1 cellular context compared by ENCODE assay signal in the genomic region with DNA sequence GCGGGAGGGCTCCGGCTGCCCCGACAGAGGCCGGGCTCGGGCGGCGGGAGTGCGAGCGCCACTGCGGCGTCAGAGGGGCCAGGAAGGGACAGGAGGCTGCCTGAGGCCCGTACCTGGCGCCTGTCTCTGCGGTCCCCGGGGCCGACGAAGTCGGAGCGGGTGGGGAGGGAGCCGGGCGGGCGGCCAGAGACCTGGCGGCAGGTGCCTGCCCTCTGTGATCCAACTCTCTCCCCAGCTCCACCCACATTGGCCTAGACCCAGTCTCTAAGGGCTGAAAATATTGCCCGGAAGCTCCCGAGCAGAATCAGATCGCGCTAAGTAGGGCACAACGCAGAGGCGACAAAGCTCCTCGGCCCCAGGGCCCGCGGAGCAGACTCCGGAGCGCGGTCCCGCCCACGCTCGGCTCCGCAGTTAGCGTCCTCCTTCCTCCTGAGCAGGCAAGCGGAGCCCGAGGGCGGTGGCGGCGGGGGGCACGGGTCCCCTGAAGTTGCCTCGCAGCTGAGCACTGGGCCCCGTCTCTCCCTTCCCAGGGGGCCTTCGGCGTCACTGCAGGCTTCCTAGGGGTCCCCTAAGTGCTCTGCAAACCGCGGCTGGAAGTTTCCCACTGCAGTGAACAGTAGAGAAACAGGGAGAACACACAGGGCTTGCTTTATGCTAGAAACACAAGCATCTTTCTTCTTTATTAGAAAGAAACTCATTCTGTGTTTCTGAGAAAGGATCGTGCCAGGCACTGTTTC.
TF ChIP-seq lines count a peak whose summit lies in the region.

A gene (plus strand): TSS at position 307 of the 737 bp plus-strand sequence. CDS start 906 bp downstream, outside the sequence.

TF ChIP-seq in GM12878, 131 proteins besides CTCF, POLR2A, EP300 and RAD21 (continued from another document and continues in another):
- TF ChIP-seq, protein P1, sequence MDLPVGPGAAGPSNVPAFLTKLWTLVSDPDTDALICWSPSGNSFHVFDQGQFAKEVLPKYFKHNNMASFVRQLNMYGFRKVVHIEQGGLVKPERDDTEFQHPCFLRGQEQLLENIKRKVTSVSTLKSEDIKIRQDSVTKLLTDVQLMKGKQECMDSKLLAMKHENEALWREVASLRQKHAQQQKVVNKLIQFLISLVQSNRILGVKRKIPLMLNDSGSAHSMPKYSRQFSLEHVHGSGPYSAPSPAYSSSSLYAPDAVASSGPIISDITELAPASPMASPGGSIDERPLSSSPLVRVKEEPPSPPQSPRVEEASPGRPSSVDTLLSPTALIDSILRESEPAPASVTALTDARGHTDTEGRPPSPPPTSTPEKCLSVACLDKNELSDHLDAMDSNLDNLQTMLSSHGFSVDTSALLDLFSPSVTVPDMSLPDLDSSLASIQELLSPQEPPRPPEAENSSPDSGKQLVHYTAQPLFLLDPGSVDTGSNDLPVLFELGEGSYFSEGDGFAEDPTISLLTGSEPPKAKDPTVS (IDR thresholded peaks at IDR 0.05; ENCODE audit: low read depth, low read length): no peak
- TF ChIP-seq BACH1 (IDR thresholded peaks at IDR 0.05; ENCODE audit: borderline replicate concordance): no peak; the same call in 1 of the 2 replicates
- TF ChIP-seq, protein P2, sequence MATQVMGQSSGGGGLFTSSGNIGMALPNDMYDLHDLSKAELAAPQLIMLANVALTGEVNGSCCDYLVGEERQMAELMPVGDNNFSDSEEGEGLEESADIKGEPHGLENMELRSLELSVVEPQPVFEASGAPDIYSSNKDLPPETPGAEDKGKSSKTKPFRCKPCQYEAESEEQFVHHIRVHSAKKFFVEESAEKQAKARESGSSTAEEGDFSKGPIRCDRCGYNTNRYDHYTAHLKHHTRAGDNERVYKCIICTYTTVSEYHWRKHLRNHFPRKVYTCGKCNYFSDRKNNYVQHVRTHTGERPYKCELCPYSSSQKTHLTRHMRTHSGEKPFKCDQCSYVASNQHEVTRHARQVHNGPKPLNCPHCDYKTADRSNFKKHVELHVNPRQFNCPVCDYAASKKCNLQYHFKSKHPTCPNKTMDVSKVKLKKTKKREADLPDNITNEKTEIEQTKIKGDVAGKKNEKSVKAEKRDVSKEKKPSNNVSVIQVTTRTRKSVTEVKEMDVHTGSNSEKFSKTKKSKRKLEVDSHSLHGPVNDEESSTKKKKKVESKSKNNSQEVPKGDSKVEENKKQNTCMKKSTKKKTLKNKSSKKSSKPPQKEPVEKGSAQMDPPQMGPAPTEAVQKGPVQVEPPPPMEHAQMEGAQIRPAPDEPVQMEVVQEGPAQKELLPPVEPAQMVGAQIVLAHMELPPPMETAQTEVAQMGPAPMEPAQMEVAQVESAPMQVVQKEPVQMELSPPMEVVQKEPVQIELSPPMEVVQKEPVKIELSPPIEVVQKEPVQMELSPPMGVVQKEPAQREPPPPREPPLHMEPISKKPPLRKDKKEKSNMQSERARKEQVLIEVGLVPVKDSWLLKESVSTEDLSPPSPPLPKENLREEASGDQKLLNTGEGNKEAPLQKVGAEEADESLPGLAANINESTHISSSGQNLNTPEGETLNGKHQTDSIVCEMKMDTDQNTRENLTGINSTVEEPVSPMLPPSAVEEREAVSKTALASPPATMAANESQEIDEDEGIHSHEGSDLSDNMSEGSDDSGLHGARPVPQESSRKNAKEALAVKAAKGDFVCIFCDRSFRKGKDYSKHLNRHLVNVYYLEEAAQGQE (IDR thresholded peaks at IDR 0.05; ENCODE audit: low read depth, low read length): no peak
- TF ChIP-seq ZNF384 (IDR thresholded peaks at IDR 0.05; ENCODE audit: borderline replicate concordance, low read depth, low read length): no peak
- no peak for TF ChIP-seq BMI1 (IDR thresholded peaks at IDR 0.05; ENCODE audit: borderline replicate concordance)
- peak; percentile 51; the same call in 1 of the 2 replicates for TF ChIP-seq PML (IDR thresholded peaks at IDR 0.05; ENCODE audit: low read length)
- TF ChIP-seq SUPT20H (IDR thresholded peaks at IDR 0.05; ENCODE audit: borderline replicate concordance, control insufficient read depth, low read depth, low read length): no peak
- TF ChIP-seq, protein P3, sequence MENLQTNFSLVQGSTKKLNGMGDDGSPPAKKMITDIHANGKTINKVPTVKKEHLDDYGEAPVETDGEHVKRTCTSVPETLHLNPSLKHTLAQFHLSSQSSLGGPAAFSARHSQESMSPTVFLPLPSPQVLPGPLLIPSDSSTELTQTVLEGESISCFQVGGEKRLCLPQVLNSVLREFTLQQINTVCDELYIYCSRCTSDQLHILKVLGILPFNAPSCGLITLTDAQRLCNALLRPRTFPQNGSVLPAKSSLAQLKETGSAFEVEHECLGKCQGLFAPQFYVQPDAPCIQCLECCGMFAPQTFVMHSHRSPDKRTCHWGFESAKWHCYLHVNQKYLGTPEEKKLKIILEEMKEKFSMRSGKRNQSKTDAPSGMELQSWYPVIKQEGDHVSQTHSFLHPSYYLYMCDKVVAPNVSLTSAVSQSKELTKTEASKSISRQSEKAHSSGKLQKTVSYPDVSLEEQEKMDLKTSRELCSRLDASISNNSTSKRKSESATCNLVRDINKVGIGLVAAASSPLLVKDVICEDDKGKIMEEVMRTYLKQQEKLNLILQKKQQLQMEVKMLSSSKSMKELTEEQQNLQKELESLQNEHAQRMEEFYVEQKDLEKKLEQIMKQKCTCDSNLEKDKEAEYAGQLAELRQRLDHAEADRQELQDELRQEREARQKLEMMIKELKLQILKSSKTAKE (IDR thresholded peaks at IDR 0.05; ENCODE audit: low read depth, poor library complexity, severe bottlenecking): no peak
- TF ChIP-seq, protein P4, sequence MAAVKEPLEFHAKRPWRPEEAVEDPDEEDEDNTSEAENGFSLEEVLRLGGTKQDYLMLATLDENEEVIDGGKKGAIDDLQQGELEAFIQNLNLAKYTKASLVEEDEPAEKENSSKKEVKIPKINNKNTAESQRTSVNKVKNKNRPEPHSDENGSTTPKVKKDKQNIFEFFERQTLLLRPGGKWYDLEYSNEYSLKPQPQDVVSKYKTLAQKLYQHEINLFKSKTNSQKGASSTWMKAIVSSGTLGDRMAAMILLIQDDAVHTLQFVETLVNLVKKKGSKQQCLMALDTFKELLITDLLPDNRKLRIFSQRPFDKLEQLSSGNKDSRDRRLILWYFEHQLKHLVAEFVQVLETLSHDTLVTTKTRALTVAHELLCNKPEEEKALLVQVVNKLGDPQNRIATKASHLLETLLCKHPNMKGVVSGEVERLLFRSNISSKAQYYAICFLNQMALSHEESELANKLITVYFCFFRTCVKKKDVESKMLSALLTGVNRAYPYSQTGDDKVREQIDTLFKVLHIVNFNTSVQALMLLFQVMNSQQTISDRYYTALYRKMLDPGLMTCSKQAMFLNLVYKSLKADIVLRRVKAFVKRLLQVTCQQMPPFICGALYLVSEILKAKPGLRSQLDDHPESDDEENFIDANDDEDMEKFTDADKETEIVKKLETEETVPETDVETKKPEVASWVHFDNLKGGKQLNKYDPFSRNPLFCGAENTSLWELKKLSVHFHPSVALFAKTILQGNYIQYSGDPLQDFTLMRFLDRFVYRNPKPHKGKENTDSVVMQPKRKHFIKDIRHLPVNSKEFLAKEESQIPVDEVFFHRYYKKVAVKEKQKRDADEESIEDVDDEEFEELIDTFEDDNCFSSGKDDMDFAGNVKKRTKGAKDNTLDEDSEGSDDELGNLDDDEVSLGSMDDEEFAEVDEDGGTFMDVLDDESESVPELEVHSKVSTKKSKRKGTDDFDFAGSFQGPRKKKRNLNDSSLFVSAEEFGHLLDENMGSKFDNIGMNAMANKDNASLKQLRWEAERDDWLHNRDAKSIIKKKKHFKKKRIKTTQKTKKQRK (IDR thresholded peaks at IDR 0.05; ENCODE audit: low read depth, low read length): no peak
- no peak for TF ChIP-seq CBFB (IDR thresholded peaks at IDR 0.05; ENCODE audit: low read depth)
- TF ChIP-seq SIX5 (IDR thresholded peaks at IDR 0.05; ENCODE audit: low read depth, low read length, severe bottlenecking): no peak
- no peak for TF ChIP-seq HDAC2 (IDR thresholded peaks at IDR 0.05)
- TF ChIP-seq CBX5 (IDR thresholded peaks at IDR 0.05; ENCODE audit: low read depth): no peak
- TF ChIP-seq, protein P5, sequence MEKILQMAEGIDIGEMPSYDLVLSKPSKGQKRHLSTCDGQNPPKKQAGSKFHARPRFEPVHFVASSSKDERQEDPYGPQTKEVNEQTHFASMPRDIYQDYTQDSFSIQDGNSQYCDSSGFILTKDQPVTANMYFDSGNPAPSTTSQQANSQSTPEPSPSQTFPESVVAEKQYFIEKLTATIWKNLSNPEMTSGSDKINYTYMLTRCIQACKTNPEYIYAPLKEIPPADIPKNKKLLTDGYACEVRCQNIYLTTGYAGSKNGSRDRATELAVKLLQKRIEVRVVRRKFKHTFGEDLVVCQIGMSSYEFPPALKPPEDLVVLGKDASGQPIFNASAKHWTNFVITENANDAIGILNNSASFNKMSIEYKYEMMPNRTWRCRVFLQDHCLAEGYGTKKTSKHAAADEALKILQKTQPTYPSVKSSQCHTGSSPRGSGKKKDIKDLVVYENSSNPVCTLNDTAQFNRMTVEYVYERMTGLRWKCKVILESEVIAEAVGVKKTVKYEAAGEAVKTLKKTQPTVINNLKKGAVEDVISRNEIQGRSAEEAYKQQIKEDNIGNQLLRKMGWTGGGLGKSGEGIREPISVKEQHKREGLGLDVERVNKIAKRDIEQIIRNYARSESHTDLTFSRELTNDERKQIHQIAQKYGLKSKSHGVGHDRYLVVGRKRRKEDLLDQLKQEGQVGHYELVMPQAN (conservative IDR thresholded peaks at IDR 0.05): peak; percentile 24; the same call in 1 of the 2 replicates
- TF ChIP-seq HCFC1 (IDR thresholded peaks at IDR 0.05; ENCODE audit: low read length): no peak
- TF ChIP-seq, protein P6, sequence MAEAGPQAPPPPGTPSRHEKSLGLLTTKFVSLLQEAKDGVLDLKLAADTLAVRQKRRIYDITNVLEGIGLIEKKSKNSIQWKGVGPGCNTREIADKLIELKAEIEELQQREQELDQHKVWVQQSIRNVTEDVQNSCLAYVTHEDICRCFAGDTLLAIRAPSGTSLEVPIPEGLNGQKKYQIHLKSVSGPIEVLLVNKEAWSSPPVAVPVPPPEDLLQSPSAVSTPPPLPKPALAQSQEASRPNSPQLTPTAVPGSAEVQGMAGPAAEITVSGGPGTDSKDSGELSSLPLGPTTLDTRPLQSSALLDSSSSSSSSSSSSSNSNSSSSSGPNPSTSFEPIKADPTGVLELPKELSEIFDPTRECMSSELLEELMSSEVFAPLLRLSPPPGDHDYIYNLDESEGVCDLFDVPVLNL (IDR thresholded peaks at IDR 0.05; ENCODE audit: low read depth, low read length): no peak
- TF ChIP-seq SMC3 (IDR thresholded peaks at IDR 0.05; ENCODE audit: borderline replicate concordance, low read length): no peak
- TF ChIP-seq EZH2 (IDR thresholded peaks at IDR 0.05; ENCODE audit: borderline replicate concordance, control insufficient read depth, low read depth, low read length): no peak
- peak; percentile 9 for TF ChIP-seq MEF2B (IDR thresholded peaks at IDR 0.05; ENCODE audit: partially characterized antibody, poor library complexity, severe bottlenecking)
- no peak for TF ChIP-seq CHD2 (IDR thresholded peaks at IDR 0.05; ENCODE audit: borderline replicate concordance, low read depth, low read length)
- TF ChIP-seq BHLHE40 (IDR thresholded peaks at IDR 0.05; ENCODE audit: borderline replicate concordance in 1 of 2, low read depth in 2 of 2, low read length in 1 of 2): peak in 1 of 2 experiments; percentile 30; a peak in 1 of 4 replicates
- no peak for TF ChIP-seq RBBP5 (conservative IDR thresholded peaks at IDR 0.05)
- TF ChIP-seq, protein P7, sequence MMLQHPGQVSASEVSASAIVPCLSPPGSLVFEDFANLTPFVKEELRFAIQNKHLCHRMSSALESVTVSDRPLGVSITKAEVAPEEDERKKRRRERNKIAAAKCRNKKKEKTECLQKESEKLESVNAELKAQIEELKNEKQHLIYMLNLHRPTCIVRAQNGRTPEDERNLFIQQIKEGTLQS (IDR thresholded peaks at IDR 0.05; ENCODE audit: borderline replicate concordance, extremely low read depth, low read depth, low read length): no peak
- no peak for TF ChIP-seq STAT3 (IDR thresholded peaks at IDR 0.05; ENCODE audit: low read depth, low read length)
- TF ChIP-seq LARP7 (IDR thresholded peaks at IDR 0.05): no peak; the same call in 1 of the 2 replicates
- TF ChIP-seq, protein P8, sequence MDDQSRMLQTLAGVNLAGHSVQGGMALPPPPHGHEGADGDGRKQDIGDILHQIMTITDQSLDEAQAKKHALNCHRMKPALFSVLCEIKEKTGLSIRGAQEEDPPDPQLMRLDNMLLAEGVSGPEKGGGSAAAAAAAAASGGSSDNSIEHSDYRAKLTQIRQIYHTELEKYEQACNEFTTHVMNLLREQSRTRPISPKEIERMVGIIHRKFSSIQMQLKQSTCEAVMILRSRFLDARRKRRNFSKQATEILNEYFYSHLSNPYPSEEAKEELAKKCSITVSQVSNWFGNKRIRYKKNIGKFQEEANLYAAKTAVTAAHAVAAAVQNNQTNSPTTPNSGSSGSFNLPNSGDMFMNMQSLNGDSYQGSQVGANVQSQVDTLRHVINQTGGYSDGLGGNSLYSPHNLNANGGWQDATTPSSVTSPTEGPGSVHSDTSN (IDR thresholded peaks at IDR 0.05; ENCODE audit: insufficient replicate concordance, low read depth, low read length): no peak
- TF ChIP-seq, protein P9, sequence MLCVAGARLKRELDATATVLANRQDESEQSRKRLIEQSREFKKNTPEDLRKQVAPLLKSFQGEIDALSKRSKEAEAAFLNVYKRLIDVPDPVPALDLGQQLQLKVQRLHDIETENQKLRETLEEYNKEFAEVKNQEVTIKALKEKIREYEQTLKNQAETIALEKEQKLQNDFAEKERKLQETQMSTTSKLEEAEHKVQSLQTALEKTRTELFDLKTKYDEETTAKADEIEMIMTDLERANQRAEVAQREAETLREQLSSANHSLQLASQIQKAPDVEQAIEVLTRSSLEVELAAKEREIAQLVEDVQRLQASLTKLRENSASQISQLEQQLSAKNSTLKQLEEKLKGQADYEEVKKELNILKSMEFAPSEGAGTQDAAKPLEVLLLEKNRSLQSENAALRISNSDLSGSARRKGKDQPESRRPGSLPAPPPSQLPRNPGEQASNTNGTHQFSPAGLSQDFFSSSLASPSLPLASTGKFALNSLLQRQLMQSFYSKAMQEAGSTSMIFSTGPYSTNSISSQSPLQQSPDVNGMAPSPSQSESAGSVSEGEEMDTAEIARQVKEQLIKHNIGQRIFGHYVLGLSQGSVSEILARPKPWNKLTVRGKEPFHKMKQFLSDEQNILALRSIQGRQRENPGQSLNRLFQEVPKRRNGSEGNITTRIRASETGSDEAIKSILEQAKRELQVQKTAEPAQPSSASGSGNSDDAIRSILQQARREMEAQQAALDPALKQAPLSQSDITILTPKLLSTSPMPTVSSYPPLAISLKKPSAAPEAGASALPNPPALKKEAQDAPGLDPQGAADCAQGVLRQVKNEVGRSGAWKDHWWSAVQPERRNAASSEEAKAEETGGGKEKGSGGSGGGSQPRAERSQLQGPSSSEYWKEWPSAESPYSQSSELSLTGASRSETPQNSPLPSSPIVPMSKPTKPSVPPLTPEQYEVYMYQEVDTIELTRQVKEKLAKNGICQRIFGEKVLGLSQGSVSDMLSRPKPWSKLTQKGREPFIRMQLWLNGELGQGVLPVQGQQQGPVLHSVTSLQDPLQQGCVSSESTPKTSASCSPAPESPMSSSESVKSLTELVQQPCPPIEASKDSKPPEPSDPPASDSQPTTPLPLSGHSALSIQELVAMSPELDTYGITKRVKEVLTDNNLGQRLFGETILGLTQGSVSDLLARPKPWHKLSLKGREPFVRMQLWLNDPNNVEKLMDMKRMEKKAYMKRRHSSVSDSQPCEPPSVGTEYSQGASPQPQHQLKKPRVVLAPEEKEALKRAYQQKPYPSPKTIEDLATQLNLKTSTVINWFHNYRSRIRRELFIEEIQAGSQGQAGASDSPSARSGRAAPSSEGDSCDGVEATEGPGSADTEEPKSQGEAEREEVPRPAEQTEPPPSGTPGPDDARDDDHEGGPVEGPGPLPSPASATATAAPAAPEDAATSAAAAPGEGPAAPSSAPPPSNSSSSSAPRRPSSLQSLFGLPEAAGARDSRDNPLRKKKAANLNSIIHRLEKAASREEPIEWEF (IDR thresholded peaks at IDR 0.05; ENCODE audit: insufficient replicate concordance, low read depth, low read length): no peak
- peak; percentile 47 for TF ChIP-seq GATAD2B (conservative IDR thresholded peaks at IDR 0.05; ENCODE audit: low read depth)
- TF ChIP-seq KAT2A (conservative IDR thresholded peaks at IDR 0.05; ENCODE audit: control insufficient read depth, low read depth, low read length): no peak
- peak; percentile 83; the same call in 1 of the 2 replicates for TF ChIP-seq SMAD5 (IDR thresholded peaks at IDR 0.05; ENCODE audit: low read depth)
- no peak for TF ChIP-seq CREB1 (IDR thresholded peaks at IDR 0.05; ENCODE audit: low read depth)
